In the genomic region with DNA sequence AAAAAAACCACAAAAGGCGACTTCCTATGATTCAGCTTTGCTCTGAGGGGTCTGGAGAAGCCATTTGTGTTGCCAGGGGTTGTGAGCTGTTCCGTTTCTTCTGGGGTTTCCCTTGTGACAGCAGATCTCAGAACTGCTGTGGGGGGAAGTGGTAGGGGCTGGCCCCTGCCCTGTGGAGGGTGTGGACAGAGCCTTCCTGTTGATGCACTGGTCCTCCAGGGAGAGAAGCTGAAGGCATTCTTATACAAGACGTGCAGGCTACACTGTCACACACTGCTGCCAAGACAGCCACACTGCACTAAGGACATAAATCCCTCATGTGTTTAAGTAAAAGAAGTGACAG, we compare ENCODE assay signal across 8 cellular contexts. TPM values are rescaled to one million over a fixed set of nuclear protein-coding genes. Genes with fewer than 3 reads are reported as not detected.
DNase-seq lines count a peak whose midpoint lies in the region; ATAC-seq, FAIRE-seq and TF ChIP-seq lines count a peak whose summit lies in the region.

No MANE protein-coding gene starts in this region.

- TF ChIP-seq CTCF in GM10266 (IDR thresholded peaks at IDR 0.05; ENCODE audit: control insufficient read depth, insufficient read depth, low read depth, missing control alignments): no peak
- no peak for TF ChIP-seq CTCF in D721Med (IDR thresholded peaks at IDR 0.05; ENCODE audit: insufficient read depth, missing control alignments)

- peak overlapping the region; percentile 88 for H3K27ac Mint-ChIP-seq in activated T-helper 2 cell treated with anti-CD3 and anti-CD28 coated beads, Interferon-gamma antibody, Interleukin-2, Interleukin-4, amounts not matched to agents 10 μg/mL and 5 μg/mL and 100 μg/mL, durations not matched to agents 14 hours and 24 hours and 36 hours

- H3K9me3 Mint-ChIP-seq in activated T-helper 2 cell treated with anti-CD3 and anti-CD28 coated beads, Interferon-gamma antibody, Interleukin-2, Interleukin-4, amounts not matched to agents 10 μg/mL and 5 μg/mL and 100 μg/mL, durations not matched to agents 14 hours and 24 hours and 36 hours: no peaks in the 10 kb centered on the region

- in situ Hi-C loops in KBM-7 (cut with MboI; ENCODE audit: low pct_unique_long_range_greater_than_20kb, low sequenced_read_pairs): no loop called here

- intact Hi-C loops in activated T-helper 2 cell treated with anti-CD3 and anti-CD28 coated beads, Interferon-gamma antibody, Interleukin-2, Interleukin-4, amounts not matched to agents 10 μg/mL and 5 μg/mL and 100 μg/mL, durations not matched to agents 14 hours and 24 hours and 36 hours (cut with micrococcal nuclease): loop anchor here (1.0 to 10.0 kb wide), 6 partner anchors 8 to 569 kb away; partner anchors contain the start of genes BMS1, CSGALNACT2 and HNRNPF

- peak; percentile 78 for ATAC-seq in GM21528 (IDR thresholded peaks at IDR 0.05; ENCODE audit: low FRiP score, unreplicated experiment)

- peak overlapping the region; percentile 53 for H3K4me3 Mint-ChIP-seq in activated T-helper 2 cell treated with anti-CD3 and anti-CD28 coated beads, Interferon-gamma antibody, Interleukin-2, Interleukin-4, amounts not matched to agents 10 μg/mL and 5 μg/mL and 100 μg/mL, durations not matched to agents 14 hours and 24 hours and 36 hours (ENCODE audit: low read depth)

- H3K27me3 Mint-ChIP-seq in activated T-helper 2 cell treated with anti-CD3 and anti-CD28 coated beads, Interferon-gamma antibody, Interleukin-2, Interleukin-4, amounts not matched to agents 10 μg/mL and 5 μg/mL and 100 μg/mL, durations not matched to agents 14 hours and 24 hours and 36 hours (ENCODE audit: low read depth): no peaks in the 10 kb centered on the region

- DNase-seq in GM10266 (ENCODE audit: extremely low spot score) (peak; percentile 88), KBM-7 (peak; percentile 94), NCI-H526 treated with DMSO at 0.1 percent for 48 hours (lab: John Stamatoyannopoulos, UW) (no peak), cerebellar nuclear complex (lab: John Stamatoyannopoulos, UW) (no peak), D721Med (ENCODE audit: insufficient read length, low spot score) (no peak)
- DNase-seq in activated T-helper 2 cell treated with anti-CD3 and anti-CD28 coated beads, Interferon-gamma antibody, Interleukin-2, Interleukin-4, amounts not matched to agents 10 μg/mL and 5 μg/mL and 100 μg/mL, durations not matched to agents 14 hours and 24 hours and 36 hours (ENCODE audit: low spot score): peak; percentile 72
- peak; percentile 39 to 46 (median 44) for DNase-seq in stimulated activated CD4-positive, alpha-beta T cell treated with anti-CD3 and anti-CD28 coated beads, Interleukin-12 subunit alpha, Interleukin-12 subunit beta, amount 100 ng/mL, for 48 hours (ENCODE audit: low read depth in 2 of 3, low spot score in 1 of 3)

- peaks cover 33% of the 10 kb centered on the region for H3K4me1 Mint-ChIP-seq in activated T-helper 2 cell treated with anti-CD3 and anti-CD28 coated beads, Interferon-gamma antibody, Interleukin-2, Interleukin-4, amounts not matched to agents 10 μg/mL and 5 μg/mL and 100 μg/mL, durations not matched to agents 14 hours and 24 hours and 36 hours (ENCODE audit: low read depth)

- H3K36me3 Mint-ChIP-seq in activated T-helper 2 cell treated with anti-CD3 and anti-CD28 coated beads, Interferon-gamma antibody, Interleukin-2, Interleukin-4, amounts not matched to agents 10 μg/mL and 5 μg/mL and 100 μg/mL, durations not matched to agents 14 hours and 24 hours and 36 hours (ENCODE audit: low read depth): no peaks in the 10 kb centered on the region

- FAIRE-seq in D721Med (lab: Jason Lieb, UNC): no peak

RNA-seq across cellular contexts. Expression of gene CSGALNACT2, which starts 17.3 kb away (rescaled TPM):
- 25.2 and 25.6 TPM in 2 replicates for total RNA-seq in activated T-helper 2 cell treated with anti-CD3 and anti-CD28 coated beads, Interferon-gamma antibody, Interleukin-2, Interleukin-4, amounts not matched to agents 10 μg/mL and 5 μg/mL and 100 μg/mL, durations not matched to agents 14 hours and 24 hours and 36 hours

RNA-seq across cellular contexts. Expression of gene RET, which starts 44.0 kb away (rescaled TPM):
- total RNA-seq in activated T-helper 2 cell treated with anti-CD3 and anti-CD28 coated beads, Interferon-gamma antibody, Interleukin-2, Interleukin-4, amounts not matched to agents 10 μg/mL and 5 μg/mL and 100 μg/mL, durations not matched to agents 14 hours and 24 hours and 36 hours: 0.21 and 0.59 TPM in 2 replicates

Comparison
In these comparisons a context has a peak if more than half of its experiments do, and no peak if none do; other contexts are left out.
1. DNase-seq: peak in GM10266 (single experiment), KBM-7 (single experiment), activated T-helper 2 cell treated with anti-CD3 and anti-CD28 coated beads, Interferon-gamma antibody, Interleukin-2, Interleukin-4, amounts not matched to agents 10 μg/mL and 5 μg/mL and 100 μg/mL, durations not matched to agents 14 hours and 24 hours and 36 hours (single experiment) and stimulated activated CD4-positive, alpha-beta T cell treated with anti-CD3 and anti-CD28 coated beads, Interleukin-12 subunit alpha, Interleukin-12 subunit beta, amount 100 ng/mL, for 48 hours (3 of 3); none in NCI-H526 treated with DMSO at 0.1 percent for 48 hours (single experiment), cerebellar nuclear complex (0 of 2) and D721Med (single experiment).